15 cellular contexts compared by ENCODE assay signal in genomic region chr16:662095-662494, GRCh38. TPM values are rescaled to one million over a fixed set of nuclear protein-coding genes. Genes with fewer than 3 reads are reported as not detected.
A peak's percentile ranks its signal among the peaks of the same experiment; 100 is the strongest.
DNase-seq lines count a peak whose midpoint lies in the region; ATAC-seq and TF ChIP-seq lines count a peak whose summit lies in the region.
"Had no signal": no experiment of that assay in that cellular context is flagged by ENCODE, and none has a peak within 500 bp of the region (broad histone marks: within the 10 kb centered on the region; RNA-seq: fewer than 3 reads in every experiment).

No MANE protein-coding gene starts in this region.

- H3K18ac ChIP-seq in neuronal stem cell (ENCODE audit: low read length) = no peak overlapping the region

- H2BK12ac ChIP-seq in neuronal stem cell (ENCODE audit: low read length) = no peak overlapping the region

- H3K4ac ChIP-seq in neuronal stem cell (ENCODE audit: low read length) = no peak overlapping the region

- no peak for ATAC-seq in GM18520 (IDR thresholded peaks at IDR 0.05; ENCODE audit: unreplicated experiment)

- no peak overlapping the region for H2BK15ac ChIP-seq in neuronal stem cell (ENCODE audit: low read length)

- no CpG with 5 or more reads among the region's 19 CpGs for WGBS in neuronal stem cell (ENCODE audit: extremely low coverage in 2 of 2, insufficient read length in 2 of 2, insufficient replicate concordance in 1 of 2), 2 donors

- no peak overlapping the region for H3K14ac ChIP-seq in neuronal stem cell (ENCODE audit: low read length)

- no peak overlapping the region for H3K23ac ChIP-seq in neuronal stem cell (ENCODE audit: low read depth, low read length, poor library complexity)

- H4K8ac ChIP-seq in neuronal stem cell (ENCODE audit: low read depth, low read length) = no peak overlapping the region

- no peak overlapping the region for H3K9ac ChIP-seq in neuronal stem cell (ENCODE audit: low read depth, low read length, poor library complexity)
- H3K9ac ChIP-seq: GM23248 had no signal

- no peak overlapping the region for H3K4me3 ChIP-seq in neuronal stem cell (ENCODE audit: low read length in 2 of 2)
- H3K4me3 ChIP-seq: BLaER1 treated with 17β-estradiol and CSF1 and Interleukin-3, amounts not matched to agents 10 nM and 100 nM; GM23248 had no signal

- H3K27ac ChIP-seq in C4-2B (peak overlapping the region; percentile 90), VCaP (peak overlapping the region; percentile 81), neuronal stem cell (replicated peaks; ENCODE audit: low read length) (no peak overlapping the region)
- H3K27ac ChIP-seq: GM23248 had no signal

- no peak overlapping the region for H2AFZ ChIP-seq in neuronal stem cell (ENCODE audit: low read length)
- H2AFZ ChIP-seq: GM23248 had no signal

- peaks cover 3 to 6% of the 10 kb centered on the region in 2 donors for H3K4me1 ChIP-seq in neuronal stem cell (ENCODE audit: control insufficient read depth in 2 of 2, insufficient read depth in 1 of 2, low read depth in 1 of 2, low read length in 2 of 2)

- H3K36me3 ChIP-seq in neuronal stem cell (replicated peaks in 1 of 2; ENCODE audit: control insufficient read depth in 2 of 2, insufficient read depth in 2 of 2, low read length in 2 of 2) = peaks cover 11 to 48% of the 10 kb centered on the region in 2 donors

- peaks cover 15% of the 10 kb centered on the region for H3K79me1 ChIP-seq in neuronal stem cell (ENCODE audit: low read depth, low read length)

- H3K9me3 ChIP-seq in neuronal stem cell (replicated peaks in 1 of 2; ENCODE audit: control insufficient read depth in 2 of 2, insufficient read depth in 1 of 2, low read depth in 1 of 2, low read length in 2 of 2) = no peaks in the 10 kb centered on the region
- H3K9me3 ChIP-seq: BLaER1 treated with 17β-estradiol and CSF1 and Interleukin-3, amounts not matched to agents 10 nM and 100 nM had no signal

- no peak for DNase-seq in neuronal stem cell (ENCODE audit: low spot score)
- no peak for DNase-seq in NCI-H1092 treated with DMSO at 0.1 percent for 48 hours (lab: John Stamatoyannopoulos, UW)
- no peak for DNase-seq in NCI-H69 (lab: John Stamatoyannopoulos, UW)
- DNase-seq: Calu3; CD4-positive, alpha-beta memory T cell; COR-L47; DMS53; DMS79 treated with DMSO at 0.1 percent for 48 hours; GF-D8; GM23248; HCEC 1CT had no signal

- no peak overlapping the region for H4K91ac ChIP-seq in neuronal stem cell (ENCODE audit: low read depth, low read length, poor library complexity)

- peak overlapping the region; percentile 99 for H2AK5ac ChIP-seq in neuronal stem cell (ENCODE audit: low read depth, low read length)

- no peaks in the 10 kb centered on the region for H3K27me3 ChIP-seq in neuronal stem cell (ENCODE audit: control insufficient read depth in 3 of 3, insufficient read depth in 3 of 3, low read depth in 1 of 3, low read length in 3 of 3)
- H3K27me3 ChIP-seq: BLaER1 treated with 17β-estradiol and CSF1 and Interleukin-3, amounts not matched to agents 10 nM and 100 nM had no signal

- TF ChIP-seq CTCF in C4-2B (conservative IDR thresholded peaks at IDR 0.05) = no peak
- no peak for TF ChIP-seq CTCF in VCaP (conservative IDR thresholded peaks at IDR 0.05)

- H3K4me2 ChIP-seq in neuronal stem cell (ENCODE audit: insufficient read depth, low read length, poor library complexity, severe bottlenecking) = no peak overlapping the region

- H2BK120ac ChIP-seq in neuronal stem cell (ENCODE audit: low read depth, low read length) = no peak overlapping the region

- no peak overlapping the region for H2BK5ac ChIP-seq in neuronal stem cell (ENCODE audit: low read length)

RNA-seq across cellular contexts. Expression of gene RHOT2, which starts 5.8 kb away (rescaled TPM):
- polyA plus RNA-seq in neuronal stem cell (2013, experiment 1 of 2) = 68.0 TPM
- polyA plus RNA-seq in neuronal stem cell (2013, experiment 2 of 2) = 63.4 TPM

RNA-seq across cellular contexts. Expression of gene WDR90, which starts 12.9 kb away (rescaled TPM):
- polyA plus RNA-seq in neuronal stem cell (2013, experiment 1 of 2) = 16.6 TPM
- 15.8 TPM for polyA plus RNA-seq in neuronal stem cell (2013, experiment 2 of 2)

RNA-seq across cellular contexts. Expression of gene RHBDL1, which starts 13.4 kb away (rescaled TPM):
- 2.2 TPM for polyA plus RNA-seq in neuronal stem cell (2013, experiment 1 of 2)
- 1.8 TPM for polyA plus RNA-seq in neuronal stem cell (2013, experiment 2 of 2)

RNA-seq across cellular contexts. Expression of gene STUB1, which starts 18.1 kb away (rescaled TPM):
- polyA plus RNA-seq in neuronal stem cell (2013, experiment 1 of 2) = 68.3 TPM
- 66.0 TPM for polyA plus RNA-seq in neuronal stem cell (2013, experiment 2 of 2)

RNA-seq across cellular contexts. Expression of gene MCRIP2, which starts 20.5 kb away (rescaled TPM):
- 10.3 TPM for polyA plus RNA-seq in neuronal stem cell (2013, experiment 1 of 2)
- 10.5 TPM for polyA plus RNA-seq in neuronal stem cell (2013, experiment 2 of 2)
